19 cellular contexts compared by ENCODE assay signal in genomic region chr3:126025862-126026261, GRCh38. TPM values are rescaled to one million over a fixed set of nuclear protein-coding genes. Genes with fewer than 3 reads are reported as not detected.
DNase-seq lines count a peak whose midpoint lies in the region; FAIRE-seq and TF ChIP-seq lines count a peak whose summit lies in the region.
"Had no signal": no experiment of that assay in that cellular context is flagged by ENCODE, and none has a peak within 500 bp of the region (broad histone marks: within the 10 kb centered on the region; RNA-seq: fewer than 3 reads in every experiment).

No MANE protein-coding gene starts in this region.

- H3K4me3 Mint-ChIP-seq in activated CD4-positive, alpha-beta T cell treated with anti-CD3 and anti-CD28 coated beads, Interleukin-2, amount 10 ng/mL, durations not matched to agents 7 days and 5 days: no peak overlapping the region
- peak overlapping the region in 3 of 4 donors; percentile 57 to 68 (median 67) for H3K4me3 Mint-ChIP-seq in IgD-negative memory B cell
- H3K4me3 Mint-ChIP-seq: GM23338 had no signal

- H3K36me3 ChIP-seq in esophagus muscularis mucosa: peaks cover 8 to 75% (median 44%) of the 10 kb centered on the region in 4 donors

- 100% methylated on average over 2 of the region's 4 CpGs for WGBS in esophagus muscularis mucosa

- H3K27me3 Mint-ChIP-seq in activated CD4-positive, alpha-beta T cell treated with anti-CD3 and anti-CD28 coated beads, Interleukin-2, amount 10 ng/mL, durations not matched to agents 7 days and 5 days: no peaks in the 10 kb centered on the region
- H3K27me3 Mint-ChIP-seq in IgD-negative memory B cell: no peaks in the 10 kb centered on the region

- peaks cover 15% of the 10 kb centered on the region for H3K9me3 Mint-ChIP-seq in activated CD4-positive, alpha-beta T cell treated with anti-CD3 and anti-CD28 coated beads, Interleukin-2, amount 10 ng/mL, durations not matched to agents 7 days and 5 days
- peaks cover 2 to 8% (median 5%) of the 10 kb centered on the region in 3 donors for H3K9me3 Mint-ChIP-seq in IgD-negative memory B cell

- peaks cover 19% of the 10 kb centered on the region for H3K4me1 Mint-ChIP-seq in activated CD4-positive, alpha-beta T cell treated with anti-CD3 and anti-CD28 coated beads, Interleukin-2, amount 10 ng/mL, durations not matched to agents 7 days and 5 days
- H3K4me1 Mint-ChIP-seq in IgD-negative memory B cell: peaks cover 5 to 15% (median 12%) of the 10 kb centered on the region in 3 donors

- H3K27ac ChIP-seq in esophagus muscularis mucosa (replicated peaks in 1 of 4): no peak overlapping the region
- H3K27ac ChIP-seq: 22Rv1, RWPE1 had no signal

- no peak for FAIRE-seq in urothelium cell line (lab: Jason Lieb, UNC)
- FAIRE-seq: GM12878 had no signal

- no peak for TF ChIP-seq POLR2A in esophagus muscularis mucosa (IDR thresholded peaks at IDR 0.05; ENCODE audit: low read depth)

- POLR2A ChIA-PET in activated CD4-positive, alpha-beta T cell treated with anti-CD3 and anti-CD28 coated beads, Interleukin-2, amount 10 ng/mL, durations not matched to agents 7 days and 5 days (lab: Charles Lee): no interaction called here

- no peak for DNase-seq in activated CD4-positive, alpha-beta T cell treated with anti-CD3 and anti-CD28 coated beads, Interleukin-2, amount 10 ng/mL, durations not matched to agents 7 days and 5 days
- DNase-seq in activated CD4-positive, alpha-beta T cell treated with anti-CD3 and anti-CD28 coated beads for 48 hours: no peak
- DNase-seq in esophagus muscularis mucosa (ENCODE audit: extremely low spot score) (peak; percentile 83), posterior vena cava (ENCODE audit: low spot score) (peak; percentile 67), urothelium cell line (ENCODE audit: low spot score) (no peak), cerebellum (ENCODE audit: low spot score) (no peak), mesenteric fat pad (ENCODE audit: low spot score) (no peak)
- DNase-seq: GDM1, KBM-7, MV-4-11, NCI-H1417 treated with DMSO at 0.1 percent for 48 hours, NCI-H1930, NCI-H526 treated with DMSO at 0.1 percent for 48 hours had no signal

- TF ChIP-seq EP300 in esophagus muscularis mucosa (IDR thresholded peaks at IDR 0.05): no peak

- intact Hi-C loops in esophagus muscularis mucosa (cut with DNase I) (no loop called here), posterior vena cava (cut with DNase I) (no loop called here)

- H3K4me3 ChIP-seq in esophagus muscularis mucosa: no peak overlapping the region
- H3K4me3 ChIP-seq: GM12878, GM23338 had no signal

- peak overlapping the region; percentile 88 for H3K27ac Mint-ChIP-seq in activated CD4-positive, alpha-beta T cell treated with anti-CD3 and anti-CD28 coated beads, Interleukin-2, amount 10 ng/mL, durations not matched to agents 7 days and 5 days
- peak overlapping the region; percentile 82 to 87 (median 85) for H3K27ac Mint-ChIP-seq in IgD-negative memory B cell

- TF ChIP-seq CTCF in esophagus muscularis mucosa (IDR thresholded peaks at IDR 0.05): no peak

- H3K36me3 Mint-ChIP-seq in activated CD4-positive, alpha-beta T cell treated with anti-CD3 and anti-CD28 coated beads, Interleukin-2, amount 10 ng/mL, durations not matched to agents 7 days and 5 days (ENCODE audit: low read depth): peaks cover 19% of the 10 kb centered on the region
- H3K36me3 Mint-ChIP-seq in IgD-negative memory B cell: peaks cover 27% of the 10 kb centered on the region

- peaks cover 0 to 8% (median 5%) of the 10 kb centered on the region in 4 donors for H3K9me3 ChIP-seq in esophagus muscularis mucosa

- H3K27me3 ChIP-seq in esophagus muscularis mucosa: no peaks in the 10 kb centered on the region

- CTCF ChIA-PET in activated CD4-positive, alpha-beta T cell treated with anti-CD3 and anti-CD28 coated beads, Interleukin-2, amount 10 ng/mL, durations not matched to agents 7 days and 5 days (lab: Charles Lee): no interaction called here

- no peaks in the 10 kb centered on the region for H3K4me1 ChIP-seq in esophagus muscularis mucosa

RNA-seq across cellular contexts. Expression of gene ROPN1B, which starts 56.9 kb away (rescaled TPM):
- not detected for total RNA-seq in activated CD4-positive, alpha-beta T cell treated with anti-CD3 and anti-CD28 coated beads, Interleukin-2, amount 10 ng/mL, durations not matched to agents 7 days and 5 days
- polyA plus RNA-seq in IgD-negative memory B cell: not detected
- total RNA-seq in esophagus muscularis mucosa (under 1 TPM in 1 of 4 donors, not detected in 3; 0.52 TPM), posterior vena cava (not detected), cerebellum (0.64 TPM), mesenteric fat pad (not detected)
- total RNA-seq: GM12878, GM23338 had no signal
- polyA plus RNA-seq: BJ, GM12878, GM23338 had no signal

RNA-seq across cellular contexts. Expression of gene SLC41A3, which starts 58.1 kb away (rescaled TPM):
- total RNA-seq in activated CD4-positive, alpha-beta T cell treated with anti-CD3 and anti-CD28 coated beads, Interleukin-2, amount 10 ng/mL, durations not matched to agents 7 days and 5 days: 10 to 100 TPM; 26.0 to 31.1 TPM
- 18.1 TPM for polyA plus RNA-seq in IgD-negative memory B cell
- total RNA-seq in esophagus muscularis mucosa: 10 to 100 TPM; 31.6 to 68.1 (median 38.9) TPM
- total RNA-seq in posterior vena cava: 10 to 100 TPM; 44.7 to 49.0 TPM
- 46.5 TPM for total RNA-seq in cerebellum
- 35.7 TPM for total RNA-seq in mesenteric fat pad

Comparison
In these comparisons a context has a peak if more than half of its experiments do, and no peak if none do; other contexts are left out.
1. DNase-seq: peak in esophagus muscularis mucosa (single experiment) and posterior vena cava (single experiment); none in activated CD4-positive, alpha-beta T cell treated with anti-CD3 and anti-CD28 coated beads, Interleukin-2, amount 10 ng/mL, durations not matched to agents 7 days and 5 days (single experiment), activated CD4-positive, alpha-beta T cell treated with anti-CD3 and anti-CD28 coated beads for 48 hours (single experiment), urothelium cell line (single experiment), cerebellum (single experiment) and mesenteric fat pad (single experiment).